ENCODE assay signal across 21 cellular contexts in the genomic region with DNA sequence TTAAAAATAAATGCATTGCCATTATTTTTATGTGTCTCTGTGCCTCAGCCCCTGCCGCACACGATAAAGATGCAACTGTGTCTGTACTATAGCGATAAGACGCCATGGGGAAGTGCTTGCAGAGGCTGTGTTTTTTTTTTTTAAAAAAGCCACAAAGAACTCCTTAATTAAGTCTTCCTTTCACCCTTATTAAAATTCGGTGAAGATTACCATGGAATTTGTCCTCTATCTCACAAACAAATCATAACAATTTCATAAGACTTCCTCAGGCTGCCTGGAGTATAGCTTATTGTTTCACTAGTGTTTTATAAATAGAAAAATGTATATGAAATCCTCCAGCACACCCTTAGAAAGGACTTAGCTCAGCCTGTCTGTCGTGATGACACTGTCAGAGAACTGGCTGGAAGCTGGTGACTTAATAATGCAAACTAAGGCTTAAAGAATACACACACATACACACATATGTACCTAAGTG.
"Had no signal": no experiment of that assay in that cellular context is flagged by ENCODE, and none has a peak within 500 bp of the region (broad histone marks: within the 10 kb centered on the region; RNA-seq: fewer than 3 reads in every experiment).

No MANE protein-coding gene starts in this region.

- FAIRE-seq: endothelial cell of umbilical vein had no signal

- H3K27ac Mint-ChIP-seq: activated B cell treated with CpG ODN at 0.5 μM for 24 hours; activated CD4-positive, alpha-beta T cell treated with anti-CD3 and anti-CD28 coated beads, Interleukin-2, amount 10 ng/mL, durations not matched to agents 7 days and 5 days; activated naive CD8-positive, alpha-beta T cell treated with anti-CD3 and anti-CD28 coated beads for 36 hours; natural killer cell; stimulated activated memory B cell treated with anti-CD40 and anti-IgM and Interleukin-4, amounts not matched to agents 10 μg/mL and 1 μg/mL and 100 μg/mL, for 72 hours; T-helper 1 cell treated with Interleukin-12 subunit alpha and Interleukin-12 subunit beta and Interleukin-4 antibody, amounts not matched to agents 30 μg/mL and 1 μg/mL, for 36 hours had no signal

- H3K9me3 Mint-ChIP-seq: activated B cell treated with CpG ODN at 0.5 μM for 24 hours; natural killer cell; stimulated activated memory B cell treated with anti-CD40 and anti-IgM and Interleukin-4, amounts not matched to agents 10 μg/mL and 1 μg/mL and 100 μg/mL, for 72 hours had no signal

- H3K4me3 ChIP-seq: body of pancreas, esophagus squamous epithelium, sigmoid colon, thoracic aorta, upper lobe of right lung had no signal

- H3K9me3 ChIP-seq: body of pancreas, esophagus squamous epithelium, sigmoid colon, thoracic aorta, upper lobe of right lung had no signal

- H3K36me3 Mint-ChIP-seq: natural killer cell; stimulated activated memory B cell treated with anti-CD40 and anti-IgM and Interleukin-4, amounts not matched to agents 10 μg/mL and 1 μg/mL and 100 μg/mL, for 72 hours had no signal

- DNase-seq: activated B cell treated with CpG ODN at 0.5 μM for 24 hours; activated CD4-positive, alpha-beta T cell treated with anti-CD3 and anti-CD28 coated beads, Interleukin-2, amount 10 ng/mL, durations not matched to agents 7 days and 5 days; activated CD8-positive, alpha-beta memory T cell treated with anti-CD3 and anti-CD28 coated beads, Interleukin-2, amount 50 U/mL, for 4 hours; activated CD8-positive, alpha-beta T cell treated with anti-CD3 and anti-CD28 coated beads, Interleukin-2, amount 10 ng/mL, durations not matched to agents 7 days and 5 days; activated effector memory CD4-positive, alpha-beta T cell treated with anti-CD3 and anti-CD28 coated beads, Interleukin-2, amount 50 U/mL, for 16 hours; activated naive CD8-positive, alpha-beta T cell treated with anti-CD3 and anti-CD28 coated beads for 36 hours; activated T-cell treated with anti-CD3 and anti-CD28 coated beads, Interleukin-2, amount 50 U/mL, for 48 hours; body of pancreas; dermis blood vessel endothelial cell; effector memory CD4-positive, alpha-beta T cell; esophagus squamous epithelium; mesendoderm; natural killer cell; nucleus accumbens; sigmoid colon; stimulated activated CD4-positive, alpha-beta T cell treated with anti-CD3 and anti-CD28 coated beads, Interleukin-4, amount 100 ng/mL, for 4 hours; upper lobe of right lung had no signal

- H3K4me1 Mint-ChIP-seq: activated B cell treated with CpG ODN at 0.5 μM for 24 hours; stimulated activated memory B cell treated with anti-CD40 and anti-IgM and Interleukin-4, amounts not matched to agents 10 μg/mL and 1 μg/mL and 100 μg/mL, for 72 hours had no signal

- ATAC-seq: activated CD8-positive, alpha-beta T cell treated with anti-CD3 and anti-CD28 coated beads, Interleukin-2, amount 10 ng/mL, durations not matched to agents 7 days and 5 days; body of pancreas; natural killer cell; stimulated activated memory B cell treated with anti-CD40 and anti-IgM and Interleukin-4, amounts not matched to agents 10 μg/mL and 1 μg/mL and 100 μg/mL, for 72 hours; upper lobe of right lung had no signal

- H3K27me3 ChIP-seq: body of pancreas, sigmoid colon, upper lobe of right lung had no signal

- H3K36me3 ChIP-seq: esophagus squamous epithelium, sigmoid colon, thoracic aorta, upper lobe of right lung had no signal

- H3K4me1 ChIP-seq: body of pancreas, esophagus squamous epithelium, sigmoid colon, upper lobe of right lung had no signal

- H3K4me3 Mint-ChIP-seq: activated B cell treated with CpG ODN at 0.5 μM for 24 hours; activated CD4-positive, alpha-beta T cell treated with anti-CD3 and anti-CD28 coated beads, Interleukin-2, amount 10 ng/mL, durations not matched to agents 7 days and 5 days; activated CD8-positive, alpha-beta T cell treated with anti-CD3 and anti-CD28 coated beads, Interleukin-2, amount 10 ng/mL, durations not matched to agents 7 days and 5 days; activated naive CD8-positive, alpha-beta T cell treated with anti-CD3 and anti-CD28 coated beads for 36 hours; natural killer cell; stimulated activated memory B cell treated with anti-CD40 and anti-IgM and Interleukin-4, amounts not matched to agents 10 μg/mL and 1 μg/mL and 100 μg/mL, for 72 hours; T-helper 1 cell treated with Interleukin-12 subunit alpha and Interleukin-12 subunit beta and Interleukin-4 antibody, amounts not matched to agents 30 μg/mL and 1 μg/mL, for 36 hours had no signal

- H3K27ac ChIP-seq: body of pancreas, esophagus squamous epithelium, sigmoid colon, thoracic aorta, upper lobe of right lung had no signal

- H3K27me3 Mint-ChIP-seq: activated CD4-positive, alpha-beta T cell treated with anti-CD3 and anti-CD28 coated beads, Interleukin-2, amount 10 ng/mL, durations not matched to agents 7 days and 5 days; activated naive CD8-positive, alpha-beta T cell treated with anti-CD3 and anti-CD28 coated beads for 36 hours had no signal
